ENCODE assay signal across 1 cellular context in the genomic region with DNA sequence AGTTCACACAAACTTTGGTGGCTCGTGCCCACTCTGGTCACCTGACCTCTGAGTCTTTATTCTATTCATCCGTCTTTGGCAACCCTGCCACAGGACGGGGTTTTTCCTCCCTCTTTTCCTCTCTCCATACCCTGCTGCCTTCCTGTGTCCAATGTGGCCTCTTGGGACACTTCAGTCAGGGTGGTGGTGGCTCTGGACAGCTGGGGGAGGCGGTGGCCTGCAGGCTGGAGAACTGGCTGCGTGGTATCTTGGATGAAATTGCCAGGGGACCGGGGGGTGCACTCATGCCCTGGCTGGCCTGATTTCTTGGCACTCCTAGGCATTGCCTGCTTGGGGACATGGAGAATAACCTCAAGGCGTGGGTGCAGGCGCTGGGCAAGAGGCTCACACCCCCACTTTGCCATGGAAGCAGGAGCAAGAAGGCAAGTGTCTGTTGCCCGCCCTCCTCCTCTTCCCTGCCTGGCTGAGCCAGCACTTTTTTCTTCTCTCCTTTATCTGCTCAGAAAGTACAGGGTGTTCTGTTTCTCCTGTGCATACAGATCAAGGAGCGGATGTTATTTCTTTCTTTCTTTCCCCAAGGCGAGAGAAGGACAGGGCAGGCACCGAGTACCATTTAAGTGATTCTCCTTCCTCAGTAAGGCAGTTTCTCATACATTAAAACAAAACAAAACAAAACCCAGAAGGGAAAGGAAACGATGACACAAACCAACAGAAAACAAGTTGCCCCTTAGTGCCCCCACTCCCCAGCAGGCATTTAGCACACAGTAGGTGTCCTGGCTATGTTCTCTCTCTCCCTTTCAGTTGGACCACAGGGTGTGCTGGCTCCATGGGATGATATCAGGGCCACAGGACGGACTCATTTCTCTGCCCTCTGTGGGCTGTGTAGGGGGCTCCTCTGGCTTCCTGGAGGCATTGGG.
TF ChIP-seq lines count a peak whose summit lies in the region.

No MANE protein-coding gene starts in this region.

TF ChIP-seq in HepG2, 621 proteins besides CTCF, POLR2A, EP300 and RAD21 (continues in another document):
- TF ChIP-seq GPN1 (CRISPR knock-in tag; IDR thresholded peaks at IDR 0.05; ENCODE audit: borderline replicate concordance) (no peak), GABPB1 (CRISPR knock-in tag; IDR thresholded peaks at IDR 0.05) (no peak), KLF13 (CRISPR knock-in tag; IDR thresholded peaks at IDR 0.05) (0 out of 2 replicates have a peak, but pooled peaks have one; percentile 12), U2AF1 (optimal IDR thresholded peaks at IDR 0.05; ENCODE audit: low read depth, low read length) (peak; percentile 38), ARNT2 (CRISPR knock-in tag; IDR thresholded peaks at IDR 0.05; ENCODE audit: low read depth) (no peak; the same call in 1 of the 2 replicates), NR3C1 (CRISPR knock-in tag; IDR thresholded peaks at IDR 0.05) (no peak), TBX3 (IDR thresholded peaks at IDR 0.05; ENCODE audit: borderline replicate concordance) (no peak), ZKSCAN1 (IDR thresholded peaks at IDR 0.05; ENCODE audit: low read length) (peak; percentile 98), SNAPC2 (CRISPR knock-in tag; IDR thresholded peaks at IDR 0.05) (no peak), DR1 (CRISPR knock-in tag; IDR thresholded peaks at IDR 0.05) (no peak), ZNF160 (CRISPR knock-in tag; IDR thresholded peaks at IDR 0.05) (no peak), RBM22 (optimal IDR thresholded peaks at IDR 0.05; ENCODE audit: low read length) (peak; percentile 68), ZKSCAN8 (CRISPR knock-in tag; IDR thresholded peaks at IDR 0.05; ENCODE audit: borderline replicate concordance) (no peak), ZBTB20 (CRISPR knock-in tag; IDR thresholded peaks at IDR 0.05; ENCODE audit: borderline replicate concordance, low read depth) (peak; percentile 52; the same call in 1 of the 2 replicates), GTF2F1 (IDR thresholded peaks at IDR 0.05; ENCODE audit: low read length) (0 out of 2 replicates have a peak, but pooled peaks have one; percentile 62), MYC (CRISPR knock-in tag; IDR thresholded peaks at IDR 0.05; ENCODE audit: borderline replicate concordance) (no peak), SSRP1 (CRISPR knock-in tag; IDR thresholded peaks at IDR 0.05) (peak; percentile 64; the same call in 1 of the 2 replicates), SIN3B (IDR thresholded peaks at IDR 0.05; ENCODE audit: low read length) (peak; percentile 18; the same call in 1 of the 2 replicates), SAP130 (CRISPR knock-in tag; IDR thresholded peaks at IDR 0.05; ENCODE audit: low read depth) (no peak), SMAD1 (CRISPR knock-in tag; IDR thresholded peaks at IDR 0.05; ENCODE audit: borderline replicate concordance, low read depth) (0 out of 2 replicates have a peak, but pooled peaks have one; percentile 17), ZFP36L1 (CRISPR knock-in tag; IDR thresholded peaks at IDR 0.05) (0 out of 2 replicates have a peak, but pooled peaks have one; percentile 6), MAFF (IDR thresholded peaks at IDR 0.05; ENCODE audit: low read depth, low read length) (0 out of 2 replicates have a peak, but pooled peaks have one; percentile 11), ZBTB42 (CRISPR knock-in tag; IDR thresholded peaks at IDR 0.05) (0 out of 2 replicates have a peak, but pooled peaks have one; percentile 4), ZFP37 (CRISPR knock-in tag; IDR thresholded peaks at IDR 0.05; ENCODE audit: borderline replicate concordance) (no peak), POLR2G (IDR thresholded peaks at IDR 0.05; ENCODE audit: low read depth, low read length) (0 out of 2 replicates have a peak, but pooled peaks have one; percentile 2), EHMT2 (IDR thresholded peaks at IDR 0.05; ENCODE audit: borderline replicate concordance, low read depth, low read length) (no peak), ZNF468 (CRISPR knock-in tag; IDR thresholded peaks at IDR 0.05) (peak; percentile 10; the same call in 1 of the 2 replicates), CHD4 (IDR thresholded peaks at IDR 0.05; ENCODE audit: borderline replicate concordance, low read length) (0 out of 2 replicates have a peak, but pooled peaks have one; percentile 14), MAFG (CRISPR knock-in tag; IDR thresholded peaks at IDR 0.05) (peak; percentile 63; the same call in 1 of the 2 replicates), GZF1 (CRISPR knock-in tag; IDR thresholded peaks at IDR 0.05) (peak; percentile 58; the same call in 1 of the 2 replicates), ZNF30 (CRISPR knock-in tag; IDR thresholded peaks at IDR 0.05) (0 out of 2 replicates have a peak, but pooled peaks have one; percentile 58), ZNF572 (CRISPR knock-in tag; IDR thresholded peaks at IDR 0.05) (0 out of 2 replicates have a peak, but pooled peaks have one; percentile 18)
- TF ChIP-seq, protein P1, sequence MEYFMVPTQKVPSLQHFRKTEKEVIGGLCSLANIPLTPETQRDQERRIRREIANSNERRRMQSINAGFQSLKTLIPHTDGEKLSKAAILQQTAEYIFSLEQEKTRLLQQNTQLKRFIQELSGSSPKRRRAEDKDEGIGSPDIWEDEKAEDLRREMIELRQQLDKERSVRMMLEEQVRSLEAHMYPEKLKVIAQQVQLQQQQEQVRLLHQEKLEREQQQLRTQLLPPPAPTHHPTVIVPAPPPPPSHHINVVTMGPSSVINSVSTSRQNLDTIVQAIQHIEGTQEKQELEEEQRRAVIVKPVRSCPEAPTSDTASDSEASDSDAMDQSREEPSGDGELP (IDR thresholded peaks at IDR 0.05; ENCODE audit: borderline replicate concordance, low read depth) = no peak
- TF ChIP-seq, protein P2, sequence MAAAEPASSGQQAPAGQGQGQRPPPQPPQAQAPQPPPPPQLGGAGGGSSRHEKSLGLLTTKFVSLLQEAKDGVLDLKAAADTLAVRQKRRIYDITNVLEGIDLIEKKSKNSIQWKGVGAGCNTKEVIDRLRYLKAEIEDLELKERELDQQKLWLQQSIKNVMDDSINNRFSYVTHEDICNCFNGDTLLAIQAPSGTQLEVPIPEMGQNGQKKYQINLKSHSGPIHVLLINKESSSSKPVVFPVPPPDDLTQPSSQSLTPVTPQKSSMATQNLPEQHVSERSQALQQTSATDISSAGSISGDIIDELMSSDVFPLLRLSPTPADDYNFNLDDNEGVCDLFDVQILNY (CRISPR knock-in tag; conservative IDR thresholded peaks at IDR 0.05) = 0 out of 2 replicates have a peak, but pooled peaks have one; percentile 17
- TF ChIP-seq, protein P3, sequence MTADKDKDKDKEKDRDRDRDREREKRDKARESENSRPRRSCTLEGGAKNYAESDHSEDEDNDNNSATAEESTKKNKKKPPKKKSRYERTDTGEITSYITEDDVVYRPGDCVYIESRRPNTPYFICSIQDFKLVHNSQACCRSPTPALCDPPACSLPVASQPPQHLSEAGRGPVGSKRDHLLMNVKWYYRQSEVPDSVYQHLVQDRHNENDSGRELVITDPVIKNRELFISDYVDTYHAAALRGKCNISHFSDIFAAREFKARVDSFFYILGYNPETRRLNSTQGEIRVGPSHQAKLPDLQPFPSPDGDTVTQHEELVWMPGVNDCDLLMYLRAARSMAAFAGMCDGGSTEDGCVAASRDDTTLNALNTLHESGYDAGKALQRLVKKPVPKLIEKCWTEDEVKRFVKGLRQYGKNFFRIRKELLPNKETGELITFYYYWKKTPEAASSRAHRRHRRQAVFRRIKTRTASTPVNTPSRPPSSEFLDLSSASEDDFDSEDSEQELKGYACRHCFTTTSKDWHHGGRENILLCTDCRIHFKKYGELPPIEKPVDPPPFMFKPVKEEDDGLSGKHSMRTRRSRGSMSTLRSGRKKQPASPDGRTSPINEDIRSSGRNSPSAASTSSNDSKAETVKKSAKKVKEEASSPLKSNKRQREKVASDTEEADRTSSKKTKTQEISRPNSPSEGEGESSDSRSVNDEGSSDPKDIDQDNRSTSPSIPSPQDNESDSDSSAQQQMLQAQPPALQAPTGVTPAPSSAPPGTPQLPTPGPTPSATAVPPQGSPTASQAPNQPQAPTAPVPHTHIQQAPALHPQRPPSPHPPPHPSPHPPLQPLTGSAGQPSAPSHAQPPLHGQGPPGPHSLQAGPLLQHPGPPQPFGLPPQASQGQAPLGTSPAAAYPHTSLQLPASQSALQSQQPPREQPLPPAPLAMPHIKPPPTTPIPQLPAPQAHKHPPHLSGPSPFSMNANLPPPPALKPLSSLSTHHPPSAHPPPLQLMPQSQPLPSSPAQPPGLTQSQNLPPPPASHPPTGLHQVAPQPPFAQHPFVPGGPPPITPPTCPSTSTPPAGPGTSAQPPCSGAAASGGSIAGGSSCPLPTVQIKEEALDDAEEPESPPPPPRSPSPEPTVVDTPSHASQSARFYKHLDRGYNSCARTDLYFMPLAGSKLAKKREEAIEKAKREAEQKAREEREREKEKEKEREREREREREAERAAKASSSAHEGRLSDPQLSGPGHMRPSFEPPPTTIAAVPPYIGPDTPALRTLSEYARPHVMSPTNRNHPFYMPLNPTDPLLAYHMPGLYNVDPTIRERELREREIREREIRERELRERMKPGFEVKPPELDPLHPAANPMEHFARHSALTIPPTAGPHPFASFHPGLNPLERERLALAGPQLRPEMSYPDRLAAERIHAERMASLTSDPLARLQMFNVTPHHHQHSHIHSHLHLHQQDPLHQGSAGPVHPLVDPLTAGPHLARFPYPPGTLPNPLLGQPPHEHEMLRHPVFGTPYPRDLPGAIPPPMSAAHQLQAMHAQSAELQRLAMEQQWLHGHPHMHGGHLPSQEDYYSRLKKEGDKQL (CRISPR knock-in tag; IDR thresholded peaks at IDR 0.05; ENCODE audit: low read depth) = no peak
- TF ChIP-seq, protein P4, sequence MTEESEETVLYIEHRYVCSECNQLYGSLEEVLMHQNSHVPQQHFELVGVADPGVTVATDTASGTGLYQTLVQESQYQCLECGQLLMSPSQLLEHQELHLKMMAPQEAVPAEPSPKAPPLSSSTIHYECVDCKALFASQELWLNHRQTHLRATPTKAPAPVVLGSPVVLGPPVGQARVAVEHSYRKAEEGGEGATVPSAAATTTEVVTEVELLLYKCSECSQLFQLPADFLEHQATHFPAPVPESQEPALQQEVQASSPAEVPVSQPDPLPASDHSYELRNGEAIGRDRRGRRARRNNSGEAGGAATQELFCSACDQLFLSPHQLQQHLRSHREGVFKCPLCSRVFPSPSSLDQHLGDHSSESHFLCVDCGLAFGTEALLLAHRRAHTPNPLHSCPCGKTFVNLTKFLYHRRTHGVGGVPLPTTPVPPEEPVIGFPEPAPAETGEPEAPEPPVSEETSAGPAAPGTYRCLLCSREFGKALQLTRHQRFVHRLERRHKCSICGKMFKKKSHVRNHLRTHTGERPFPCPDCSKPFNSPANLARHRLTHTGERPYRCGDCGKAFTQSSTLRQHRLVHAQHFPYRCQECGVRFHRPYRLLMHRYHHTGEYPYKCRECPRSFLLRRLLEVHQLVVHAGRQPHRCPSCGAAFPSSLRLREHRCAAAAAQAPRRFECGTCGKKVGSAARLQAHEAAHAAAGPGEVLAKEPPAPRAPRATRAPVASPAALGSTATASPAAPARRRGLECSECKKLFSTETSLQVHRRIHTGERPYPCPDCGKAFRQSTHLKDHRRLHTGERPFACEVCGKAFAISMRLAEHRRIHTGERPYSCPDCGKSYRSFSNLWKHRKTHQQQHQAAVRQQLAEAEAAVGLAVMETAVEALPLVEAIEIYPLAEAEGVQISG (CRISPR knock-in tag; IDR thresholded peaks at IDR 0.05) = no peak
- TF ChIP-seq, protein P5, sequence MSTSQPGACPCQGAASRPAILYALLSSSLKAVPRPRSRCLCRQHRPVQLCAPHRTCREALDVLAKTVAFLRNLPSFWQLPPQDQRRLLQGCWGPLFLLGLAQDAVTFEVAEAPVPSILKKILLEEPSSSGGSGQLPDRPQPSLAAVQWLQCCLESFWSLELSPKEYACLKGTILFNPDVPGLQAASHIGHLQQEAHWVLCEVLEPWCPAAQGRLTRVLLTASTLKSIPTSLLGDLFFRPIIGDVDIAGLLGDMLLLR (CRISPR knock-in tag; IDR thresholded peaks at IDR 0.05) = peak; percentile 60; the same call in 1 of the 2 replicates
- TF ChIP-seq, protein P6, sequence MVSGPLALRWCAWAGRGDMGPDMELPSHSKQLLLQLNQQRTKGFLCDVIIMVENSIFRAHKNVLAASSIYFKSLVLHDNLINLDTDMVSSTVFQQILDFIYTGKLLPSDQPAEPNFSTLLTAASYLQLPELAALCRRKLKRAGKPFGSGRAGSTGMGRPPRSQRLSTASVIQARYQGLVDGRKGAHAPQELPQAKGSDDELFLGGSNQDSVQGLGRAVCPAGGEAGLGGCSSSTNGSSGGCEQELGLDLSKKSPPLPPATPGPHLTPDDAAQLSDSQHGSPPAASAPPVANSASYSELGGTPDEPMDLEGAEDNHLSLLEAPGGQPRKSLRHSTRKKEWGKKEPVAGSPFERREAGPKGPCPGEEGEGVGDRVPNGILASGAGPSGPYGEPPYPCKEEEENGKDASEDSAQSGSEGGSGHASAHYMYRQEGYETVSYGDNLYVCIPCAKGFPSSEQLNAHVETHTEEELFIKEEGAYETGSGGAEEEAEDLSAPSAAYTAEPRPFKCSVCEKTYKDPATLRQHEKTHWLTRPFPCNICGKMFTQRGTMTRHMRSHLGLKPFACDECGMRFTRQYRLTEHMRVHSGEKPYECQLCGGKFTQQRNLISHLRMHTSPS (CRISPR knock-in tag; IDR thresholded peaks at IDR 0.05; ENCODE audit: low read depth) = no peak
- TF ChIP-seq, protein P7, sequence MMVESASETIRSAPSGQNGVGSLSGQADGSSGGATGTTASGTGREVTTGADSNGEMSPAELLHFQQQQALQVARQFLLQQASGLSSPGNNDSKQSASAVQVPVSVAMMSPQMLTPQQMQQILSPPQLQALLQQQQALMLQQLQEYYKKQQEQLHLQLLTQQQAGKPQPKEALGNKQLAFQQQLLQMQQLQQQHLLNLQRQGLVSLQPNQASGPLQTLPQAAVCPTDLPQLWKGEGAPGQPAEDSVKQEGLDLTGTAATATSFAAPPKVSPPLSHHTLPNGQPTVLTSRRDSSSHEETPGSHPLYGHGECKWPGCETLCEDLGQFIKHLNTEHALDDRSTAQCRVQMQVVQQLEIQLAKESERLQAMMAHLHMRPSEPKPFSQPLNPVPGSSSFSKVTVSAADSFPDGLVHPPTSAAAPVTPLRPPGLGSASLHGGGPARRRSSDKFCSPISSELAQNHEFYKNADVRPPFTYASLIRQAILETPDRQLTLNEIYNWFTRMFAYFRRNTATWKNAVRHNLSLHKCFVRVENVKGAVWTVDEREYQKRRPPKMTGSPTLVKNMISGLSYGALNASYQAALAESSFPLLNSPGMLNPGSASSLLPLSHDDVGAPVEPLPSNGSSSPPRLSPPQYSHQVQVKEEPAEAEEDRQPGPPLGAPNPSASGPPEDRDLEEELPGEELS (CRISPR knock-in tag; IDR thresholded peaks at IDR 0.05) = 0 out of 2 replicates have a peak, but pooled peaks have one; percentile 13
- TF ChIP-seq, protein P8, sequence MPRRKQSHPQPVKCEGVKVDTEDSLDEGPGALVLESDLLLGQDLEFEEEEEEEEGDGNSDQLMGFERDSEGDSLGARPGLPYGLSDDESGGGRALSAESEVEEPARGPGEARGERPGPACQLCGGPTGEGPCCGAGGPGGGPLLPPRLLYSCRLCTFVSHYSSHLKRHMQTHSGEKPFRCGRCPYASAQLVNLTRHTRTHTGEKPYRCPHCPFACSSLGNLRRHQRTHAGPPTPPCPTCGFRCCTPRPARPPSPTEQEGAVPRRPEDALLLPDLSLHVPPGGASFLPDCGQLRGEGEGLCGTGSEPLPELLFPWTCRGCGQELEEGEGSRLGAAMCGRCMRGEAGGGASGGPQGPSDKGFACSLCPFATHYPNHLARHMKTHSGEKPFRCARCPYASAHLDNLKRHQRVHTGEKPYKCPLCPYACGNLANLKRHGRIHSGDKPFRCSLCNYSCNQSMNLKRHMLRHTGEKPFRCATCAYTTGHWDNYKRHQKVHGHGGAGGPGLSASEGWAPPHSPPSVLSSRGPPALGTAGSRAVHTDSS (CRISPR knock-in tag; conservative IDR thresholded peaks at IDR 0.05) = no peak
- TF ChIP-seq, protein P9, sequence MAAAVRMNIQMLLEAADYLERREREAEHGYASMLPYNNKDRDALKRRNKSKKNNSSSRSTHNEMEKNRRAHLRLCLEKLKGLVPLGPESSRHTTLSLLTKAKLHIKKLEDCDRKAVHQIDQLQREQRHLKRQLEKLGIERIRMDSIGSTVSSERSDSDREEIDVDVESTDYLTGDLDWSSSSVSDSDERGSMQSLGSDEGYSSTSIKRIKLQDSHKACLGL (CRISPR knock-in tag; IDR thresholded peaks at IDR 0.05) = peak; percentile 56; the same call in 1 of the 2 replicates
